8 cellular contexts compared by ENCODE assay signal in the genomic region with DNA sequence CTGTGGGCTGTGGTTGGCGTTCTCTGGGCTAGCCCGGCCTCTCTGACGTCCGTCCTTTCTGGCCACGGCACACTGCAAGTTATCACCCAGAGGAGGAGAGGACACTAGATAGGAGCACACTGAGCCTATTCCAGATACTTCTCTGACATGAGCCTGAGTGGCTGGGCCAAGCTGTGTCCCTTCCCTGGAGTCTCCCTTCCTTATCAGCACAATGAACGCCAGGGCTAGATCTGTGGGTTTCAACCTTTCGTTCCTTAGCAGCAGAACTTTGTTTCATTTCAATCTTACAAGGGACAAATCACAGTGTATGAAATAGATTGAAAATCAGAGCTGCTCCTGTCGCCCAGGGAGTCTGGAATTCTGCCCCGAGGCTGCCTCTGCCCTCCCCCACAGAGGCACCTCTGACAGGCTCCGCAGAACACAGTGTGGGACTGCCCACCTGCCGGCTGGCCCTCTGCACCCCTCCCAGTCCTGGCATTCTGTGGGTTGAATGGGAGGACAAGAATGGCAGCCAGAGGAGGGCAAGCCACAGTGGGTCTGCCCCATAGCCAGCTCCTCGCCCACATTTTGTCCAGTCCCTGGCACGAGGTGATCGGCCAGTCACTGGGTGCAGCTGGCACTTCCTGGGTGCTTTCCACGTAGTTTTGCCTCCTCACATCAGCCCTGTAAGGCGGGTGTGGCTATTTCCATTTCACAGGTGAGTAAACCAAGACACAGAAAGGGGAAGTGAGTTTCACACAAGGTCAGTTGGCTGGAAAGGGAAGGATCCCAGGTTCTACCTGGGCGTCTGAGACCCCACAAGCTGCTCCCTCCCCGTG. TPM values are rescaled to one million over a fixed set of nuclear protein-coding genes. Genes with fewer than 3 reads are reported as not detected.
DNase-seq lines count a peak whose midpoint lies in the region; ATAC-seq, FAIRE-seq and TF ChIP-seq lines count a peak whose summit lies in the region.

No MANE protein-coding gene starts in this region.

- DNase-seq in breast epithelium (ENCODE audit: low spot score in 2 of 2) (no peak), mucosa of descending colon (peak; percentile 50 to 78 (median 62)), NCI-H1048 (lab: John Stamatoyannopoulos, UW) (no peak), DMS53 (lab: John Stamatoyannopoulos, UW) (no peak), D721Med (ENCODE audit: insufficient read length, low spot score) (no peak)

- H3K27ac ChIP-seq in breast epithelium, result peak overlapping the region; percentile 83 to 95

- no peaks in the 10 kb centered on the region for H3K9me3 ChIP-seq in breast epithelium
- no peaks in the 10 kb centered on the region for H3K9me3 ChIP-seq in mucosa of descending colon

- intact Hi-C loops in breast epithelium (cut with DNase I; ENCODE audit: low total_unique reads), result no loop called here
- intact Hi-C loops in mucosa of descending colon (cut with DNase I, micrococcal nuclease), result no loop called here

- H3K4me1 ChIP-seq in breast epithelium (peaks cover 11 to 28% of the 10 kb centered on the region in 2 donors), mucosa of descending colon (ENCODE audit: low read depth) (peaks cover 20% of the 10 kb centered on the region)

- TF ChIP-seq POLR2A in breast epithelium (IDR thresholded peaks at IDR 0.05), result no peak

- TF ChIP-seq CTCF in breast epithelium (IDR thresholded peaks at IDR 0.05) (no peak), mucosa of descending colon (IDR thresholded peaks at IDR 0.05) (no peak), D721Med (IDR thresholded peaks at IDR 0.05; ENCODE audit: insufficient read depth, missing control alignments) (no peak)

- H3K4me3 ChIP-seq in breast epithelium (peak overlapping the region in 1 of 3 donors; percentile 1), mucosa of descending colon (no peak overlapping the region)

- no peak for FAIRE-seq in D721Med (lab: Jason Lieb, UNC)

- ATAC-seq in GM19372 (IDR thresholded peaks at IDR 0.05; ENCODE audit: low read depth, unreplicated experiment) (peak; percentile 24), HG03175 (IDR thresholded peaks at IDR 0.05; ENCODE audit: unreplicated experiment) (peak; percentile 45), mucosa of descending colon (peak; percentile 73)
- no peak for ATAC-seq in activated CD4-positive, CD25-positive, alpha-beta regulatory T cell treated with anti-CD3 and anti-CD28 coated beads, Interleukin-2, amount 50 U/mL, for 24 hours

- no peaks in the 10 kb centered on the region for H3K36me3 ChIP-seq in breast epithelium
- no peaks in the 10 kb centered on the region for H3K36me3 ChIP-seq in mucosa of descending colon (ENCODE audit: low read depth)

- no peaks in the 10 kb centered on the region for H3K27me3 ChIP-seq in breast epithelium

RNA-seq across cellular contexts. Expression of a gene that starts 26.0 kb away (rescaled TPM):
- 10 to 100 TPM; 31.8 to 42.0 (median 34.7) TPM for total RNA-seq in breast epithelium
- total RNA-seq in mucosa of descending colon, result 10 to 100 TPM; 38.3 to 49.2 (median 43.2) TPM

RNA-seq across cellular contexts. Expression of a gene that starts 30.4 kb away (rescaled TPM):
- total RNA-seq in breast epithelium (10 to 100 TPM; 12.8 to 25.6 (median 20.6) TPM), mucosa of descending colon (100 to 1,000 TPM; 111 to 155 (median 132) TPM)

RNA-seq across cellular contexts. Expression of a gene that starts 53.9 kb away (rescaled TPM):
- not detected for total RNA-seq in breast epithelium
- total RNA-seq in mucosa of descending colon, result not detected

Comparison
In these comparisons a context has a peak if more than half of its experiments do, and no peak if none do; other contexts are left out.
1. ATAC-seq: peak in GM19372 (single experiment), HG03175 (single experiment) and mucosa of descending colon (single experiment); none in activated CD4-positive, CD25-positive, alpha-beta regulatory T cell treated with anti-CD3 and anti-CD28 coated beads, Interleukin-2, amount 50 U/mL, for 24 hours (0 of 2).
2. DNase-seq: peak in mucosa of descending colon (3 of 3); none in breast epithelium (0 of 2), NCI-H1048 (single experiment), DMS53 (single experiment) and D721Med (single experiment).
3. RNA of a gene that starts 30.4 kb away (total RNA-seq): 111 to 155 TPM in mucosa of descending colon; 12.8 to 25.6 TPM in breast epithelium; every median in the first group is over 4 times any median in the second.